8 cellular contexts compared by ENCODE assay signal in the genomic region with DNA sequence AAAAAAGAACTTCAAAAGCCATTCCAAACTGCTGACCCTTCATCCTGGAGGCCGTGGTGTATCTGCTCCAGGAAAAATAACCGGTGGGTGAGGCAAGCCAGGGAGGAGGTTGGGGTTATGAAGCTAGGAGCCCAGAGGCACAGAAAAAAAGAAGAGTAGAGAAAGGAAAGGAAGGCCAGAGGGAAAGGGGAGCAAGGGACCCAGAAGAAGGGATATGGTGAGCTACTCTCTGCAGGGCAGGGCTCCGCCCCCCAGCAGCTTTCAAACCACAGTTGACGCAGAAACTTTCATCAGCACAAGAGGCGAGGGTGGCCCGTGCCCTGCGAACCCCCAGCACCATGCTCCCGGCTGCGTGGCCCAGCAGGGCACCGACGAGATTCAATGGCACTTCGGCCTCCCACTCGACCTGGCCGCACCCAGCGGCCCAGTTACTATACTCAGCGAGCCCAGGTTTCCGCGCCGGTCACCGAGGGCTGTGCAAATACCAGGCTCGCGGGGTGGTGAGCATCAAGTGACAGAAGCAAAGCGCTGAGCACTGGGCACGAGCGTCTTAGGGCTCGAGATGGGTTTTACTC. TPM values are rescaled to one million over a fixed set of nuclear protein-coding genes. Genes with fewer than 3 reads are reported as not detected.
DNase-seq lines count a peak whose midpoint lies in the region; ATAC-seq and TF ChIP-seq lines count a peak whose summit lies in the region.

No MANE protein-coding gene starts in this region.

- H3K4me3 Mint-ChIP-seq in Caco-2 (ENCODE audit: unreplicated experiment) = peak overlapping the region; percentile 81

- H3K4me3 ChIP-seq in Caco-2 (ENCODE audit: low read depth, low read length) = peak overlapping the region; percentile 93
- H3K4me3 ChIP-seq in RWPE2 (ENCODE audit: severe bottlenecking) = peak overlapping the region; percentile 58

- peak; percentile 61 to 64 for DNase-seq in Caco-2
- no peak for DNase-seq in RWPE2 (ENCODE audit: low spot score)
- peak; percentile 55 to 67 (median 57) for DNase-seq in activated naive CD4-positive, alpha-beta T cell (lab: John Stamatoyannopoulos, UW)
- DNase-seq in Right ventricle myocardium inferior (ENCODE audit: missing footprints) = peak; percentile 79
- DNase-seq in pons (ENCODE audit: low spot score) = peak; percentile 19
- DNase-seq in ureter (ENCODE audit: low spot score) = peak; percentile 50

- no peaks in the 10 kb centered on the region for H3K27me3 Mint-ChIP-seq in Caco-2 (ENCODE audit: insufficient read depth, unreplicated experiment)

- H3K36me3 Mint-ChIP-seq in Caco-2 (ENCODE audit: insufficient read depth, unreplicated experiment) = peaks cover 39% of the 10 kb centered on the region

- POLR2A ChIA-PET in Caco-2 (lab: Charles Lee) = interaction anchor here (0.7 to 1.3 kb wide), 5 partner anchors 16 to 134 kb away, joined by 3 to 9 read pairs (median 6); a partner anchor contains a TSS

- intact Hi-C loops in Caco-2 (cut with micrococcal nuclease; ENCODE audit: unreplicated experiment) (loop anchor here (1.0 kb wide), 1 partner anchor 24 kb away; no protein-coding TSS in a partner anchor), Right ventricle myocardium inferior (cut with DNase I) (no loop called here)

- no peaks in the 10 kb centered on the region for H3K9me3 Mint-ChIP-seq in Caco-2 (ENCODE audit: unreplicated experiment)

- no TSS peak for BruUV-seq in Caco-2 (replicated peaks; lab: Mats Ljungman, UMichigan)

- CTCF ChIA-PET in Caco-2 (lab: Charles Lee) = interaction anchor here (1.0 to 1.5 kb wide), 2 partner anchors 38 to 509 kb away, joined by 3 to 5 read pairs; no protein-coding TSS in a partner anchor

- H3K36me3 ChIP-seq in Caco-2 (ENCODE audit: control insufficient read depth, insufficient read depth, low read length) = peaks cover 2% of the 10 kb centered on the region; the same call in 1 of the 2 replicates
- peaks cover 42% of the 10 kb centered on the region for H3K36me3 ChIP-seq in RWPE2 (ENCODE audit: low read depth)

- no peak for TF ChIP-seq CTCF in Caco-2 (IDR thresholded peaks at IDR 0.05; ENCODE audit: insufficient read depth in 1 of 2, low read depth in 1 of 2, low read length in 1 of 2, severe bottlenecking in 1 of 2, unreplicated experiment in 1 of 2)
- no peak for TF ChIP-seq CTCF in RWPE2 (IDR thresholded peaks at IDR 0.05; ENCODE audit: poor library complexity, severe bottlenecking)

- H3K9me3 ChIP-seq in Caco-2 (no peaks in the 10 kb centered on the region), RWPE2 (ENCODE audit: severe bottlenecking) (no peaks in the 10 kb centered on the region)

- H3K4me1 ChIP-seq in Caco-2 (peaks cover 23% of the 10 kb centered on the region), RWPE2 (ENCODE audit: insufficient read depth, poor library complexity, severe bottlenecking) (peaks cover 11% of the 10 kb centered on the region)

- H3K4me1 Mint-ChIP-seq in Caco-2 (ENCODE audit: low read depth, unreplicated experiment) = peaks cover 21% of the 10 kb centered on the region

- peak overlapping the region; percentile 81 for H3K27ac Mint-ChIP-seq in Caco-2 (ENCODE audit: unreplicated experiment)

- H3K27ac ChIP-seq in RWPE2 (ENCODE audit: poor library complexity, severe bottlenecking) = peak overlapping the region; percentile 49

- H3K27me3 ChIP-seq in Caco-2 (replicated peaks; ENCODE audit: control insufficient read depth, insufficient read depth, low read length) (no peaks in the 10 kb centered on the region), RWPE2 (ENCODE audit: insufficient read depth, poor library complexity, severe bottlenecking) (no peaks in the 10 kb centered on the region)

- ATAC-seq in GM19397 (IDR thresholded peaks at IDR 0.05; ENCODE audit: unreplicated experiment) (peak; percentile 59), HG03520 (IDR thresholded peaks at IDR 0.05; ENCODE audit: unreplicated experiment) (peak; percentile 59), RWPE2 (ENCODE audit: low read depth) (peak; percentile 66), Right ventricle myocardium inferior (peak; percentile 54)

RNA-seq across cellular contexts. Expression of a gene that starts 0.7 kb away (rescaled TPM):
- total RNA-seq in Caco-2 (2022) (94.6 and 96.0 TPM in 2 replicates), Right ventricle myocardium inferior (5.8 TPM), ureter (15.7 TPM)

RNA-seq across cellular contexts. Expression of a gene that starts 38.6 kb away (rescaled TPM):
- total RNA-seq in Caco-2 (2022) (0.82 and 1.5 TPM in 2 replicates), Right ventricle myocardium inferior (not detected), ureter (not detected)
